ENCODE assay signal across 27 cellular contexts in the genomic region with DNA sequence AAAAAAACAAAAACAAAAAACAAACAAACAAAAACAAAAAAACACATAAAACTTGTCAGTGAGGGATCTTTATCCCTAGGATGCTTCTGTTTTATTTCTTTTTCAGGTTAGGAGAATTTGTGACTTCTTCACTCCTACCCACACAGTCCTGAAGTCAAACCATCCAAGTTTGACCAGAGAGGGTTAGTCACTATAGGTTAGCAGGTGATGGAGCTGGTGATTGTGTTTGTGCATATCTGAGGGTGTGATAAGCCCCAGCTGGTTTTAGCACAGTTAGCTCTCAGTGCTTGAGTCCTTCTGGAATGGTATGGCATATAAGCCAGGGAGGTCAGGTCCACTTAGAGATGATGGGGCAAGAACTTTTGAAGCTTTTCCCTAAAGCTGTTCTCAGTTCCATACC. TPM values are rescaled to one million over a fixed set of nuclear protein-coding genes. Genes with fewer than 3 reads are reported as not detected.
A peak's percentile ranks its signal among the peaks of the same experiment; 100 is the strongest.
DNase-seq lines count a peak whose midpoint lies in the region; ATAC-seq lines count a peak whose summit lies in the region.
"Had no signal": no experiment of that assay in that cellular context is flagged by ENCODE, and none has a peak within 500 bp of the region (broad histone marks: within the 10 kb centered on the region; RNA-seq: fewer than 3 reads in every experiment).

No MANE protein-coding gene starts in this region.

- peaks cover 3% of the 10 kb centered on the region for H3K4me1 ChIP-seq in effector memory CD4-positive, alpha-beta T cell (ENCODE audit: control insufficient read depth, insufficient read depth, low read length, poor library complexity, severe bottlenecking)
- H3K4me1 ChIP-seq: A549, BE2C, right atrium auricular region had no signal

- peak overlapping the region; percentile 84 for H3K27ac Mint-ChIP-seq in activated T-cell treated with anti-CD3 and anti-CD28 coated beads, Interleukin-2, amount 50 U/mL, for 24 hours
- H3K27ac Mint-ChIP-seq in T-helper 17 cell, result peak overlapping the region; percentile 54
- peak overlapping the region; percentile 86 for H3K27ac Mint-ChIP-seq in stimulated activated memory B cell treated with anti-CD40 and anti-IgM and Interleukin-4, amounts not matched to agents 10 μg/mL and 1 μg/mL and 100 μg/mL, for 72 hours
- H3K27ac Mint-ChIP-seq: H9, type B pancreatic cell had no signal

- H3K9me3 Mint-ChIP-seq in activated T-cell treated with anti-CD3 and anti-CD28 coated beads, Interleukin-2, amount 50 U/mL, for 24 hours, result no peaks in the 10 kb centered on the region
- no peaks in the 10 kb centered on the region for H3K9me3 Mint-ChIP-seq in stimulated activated memory B cell treated with anti-CD40 and anti-IgM and Interleukin-4, amounts not matched to agents 10 μg/mL and 1 μg/mL and 100 μg/mL, for 72 hours
- H3K9me3 Mint-ChIP-seq: H9; naive thymus-derived CD8-positive, alpha-beta T cell; type B pancreatic cell had no signal

- H3K4me1 Mint-ChIP-seq in activated T-cell treated with anti-CD3 and anti-CD28 coated beads, Interleukin-2, amount 50 U/mL, for 24 hours (ENCODE audit: low read depth), result peaks cover 46% of the 10 kb centered on the region
- peaks cover 22% of the 10 kb centered on the region for H3K4me1 Mint-ChIP-seq in T-helper 17 cell
- H3K4me1 Mint-ChIP-seq in stimulated activated memory B cell treated with anti-CD40 and anti-IgM and Interleukin-4, amounts not matched to agents 10 μg/mL and 1 μg/mL and 100 μg/mL, for 72 hours, result peaks cover 27% of the 10 kb centered on the region
- H3K4me1 Mint-ChIP-seq: H9 had no signal

- no peak overlapping the region for H3K27ac ChIP-seq in effector memory CD4-positive, alpha-beta T cell (ENCODE audit: insufficient read depth, low read length, poor library complexity, severe bottlenecking)
- H3K27ac ChIP-seq: A549, cardiac muscle cell, ovary, right atrium auricular region, spleen had no signal

- no peaks in the 10 kb centered on the region for H3K36me3 ChIP-seq in effector memory CD4-positive, alpha-beta T cell (ENCODE audit: control insufficient read depth, insufficient read depth, low read length)
- H3K36me3 ChIP-seq: BE2C, cardiac muscle cell, ovary, right atrium auricular region, spleen had no signal

- H3K27me3 ChIP-seq in effector memory CD4-positive, alpha-beta T cell (replicated peaks; ENCODE audit: control insufficient read depth, insufficient read depth, low read length, poor library complexity, severe bottlenecking), result no peaks in the 10 kb centered on the region
- H3K27me3 ChIP-seq: BE2C, cardiac muscle cell, ovary, right atrium auricular region, spleen had no signal

- DNase-seq in activated T-cell treated with anti-CD3 and anti-CD28 coated beads, Interleukin-2, amount 50 U/mL, for 24 hours, result no peak
- no peak for DNase-seq in activated T-cell treated with anti-CD3 and anti-CD28 coated beads, Interleukin-2, amount 50 U/mL, for 1 hour
- DNase-seq in T-helper 17 cell (no peak), NCI-H2029 treated with DMSO at 0.1 percent for 48 hours (lab: John Stamatoyannopoulos, UW) (no peak), mucosa of gallbladder (ENCODE audit: low spot score) (no peak)
- no peak for DNase-seq in effector memory CD4-positive, alpha-beta T cell
- DNase-seq: activated CD4-positive, CD25-positive, alpha-beta regulatory T cell; activated effector memory CD4-positive, alpha-beta T cell treated with anti-CD3 and anti-CD28 coated beads, Interleukin-2, amount 50 U/mL, for 16 hours; anterior cingulate cortex; BE2C; cortex of kidney; H9; mesenchymal stem cell; MV-4-11; naive thymus-derived CD8-positive, alpha-beta T cell; NCI-H187; NCI-H748 treated with DMSO at 0.1 percent for 48 hours; ovary; spleen; stimulated activated CD4-positive, alpha-beta T cell treated with anti-CD3 and anti-CD28 coated beads, Interleukin-4, amount 100 ng/mL, for 24 hours had no signal

- H3K9me3 ChIP-seq in T-helper 17 cell (ENCODE audit: control insufficient read depth, low read length, poor library complexity, severe bottlenecking), result no peaks in the 10 kb centered on the region
- H3K9me3 ChIP-seq in effector memory CD4-positive, alpha-beta T cell (ENCODE audit: control insufficient read depth, low read length), result no peaks in the 10 kb centered on the region
- H3K9me3 ChIP-seq: A549, BE2C, ovary, right atrium auricular region, spleen had no signal

- ATAC-seq in GM19463 (IDR thresholded peaks at IDR 0.05; ENCODE audit: unreplicated experiment) (peak; percentile 29), T-helper 17 cell (no peak)
- ATAC-seq in stimulated activated memory B cell treated with anti-CD40 and anti-IgM and Interleukin-4, amounts not matched to agents 10 μg/mL and 1 μg/mL and 100 μg/mL, for 72 hours, result peak; percentile 62
- ATAC-seq: A549; naive thymus-derived CD8-positive, alpha-beta T cell had no signal

- no peaks in the 10 kb centered on the region for H3K27me3 Mint-ChIP-seq in activated T-cell treated with anti-CD3 and anti-CD28 coated beads, Interleukin-2, amount 50 U/mL, for 24 hours
- no peaks in the 10 kb centered on the region for H3K27me3 Mint-ChIP-seq in T-helper 17 cell
- no peaks in the 10 kb centered on the region for H3K27me3 Mint-ChIP-seq in stimulated activated memory B cell treated with anti-CD40 and anti-IgM and Interleukin-4, amounts not matched to agents 10 μg/mL and 1 μg/mL and 100 μg/mL, for 72 hours
- H3K27me3 Mint-ChIP-seq: naive thymus-derived CD8-positive, alpha-beta T cell had no signal

- no peak overlapping the region for H3K4me3 ChIP-seq in effector memory CD4-positive, alpha-beta T cell (ENCODE audit: insufficient read depth, low read depth, low read length, poor library complexity, severe bottlenecking)
- H3K4me3 ChIP-seq: A549, cardiac muscle cell, ovary, right atrium auricular region, spleen had no signal

- no peak overlapping the region for H3K4me3 Mint-ChIP-seq in activated T-cell treated with anti-CD3 and anti-CD28 coated beads, Interleukin-2, amount 50 U/mL, for 24 hours
- no peak overlapping the region for H3K4me3 Mint-ChIP-seq in T-helper 17 cell
- H3K4me3 Mint-ChIP-seq in stimulated activated memory B cell treated with anti-CD40 and anti-IgM and Interleukin-4, amounts not matched to agents 10 μg/mL and 1 μg/mL and 100 μg/mL, for 72 hours, result peak overlapping the region; percentile 38
- H3K4me3 Mint-ChIP-seq: H9, type B pancreatic cell had no signal

- H3K36me3 Mint-ChIP-seq in activated T-cell treated with anti-CD3 and anti-CD28 coated beads, Interleukin-2, amount 50 U/mL, for 24 hours (ENCODE audit: low read depth), result no peaks in the 10 kb centered on the region
- H3K36me3 Mint-ChIP-seq in T-helper 17 cell (ENCODE audit: low read depth), result no peaks in the 10 kb centered on the region
- no peaks in the 10 kb centered on the region for H3K36me3 Mint-ChIP-seq in stimulated activated memory B cell treated with anti-CD40 and anti-IgM and Interleukin-4, amounts not matched to agents 10 μg/mL and 1 μg/mL and 100 μg/mL, for 72 hours
- H3K36me3 Mint-ChIP-seq: naive thymus-derived CD8-positive, alpha-beta T cell; type B pancreatic cell had no signal

RNA-seq across cellular contexts. Expression of a gene that starts 11.8 kb away (rescaled TPM):
- total RNA-seq in T-helper 17 cell (100 to 1,000 TPM; 301 to 323 TPM), mucosa of gallbladder (17.4 TPM)
- total RNA-seq: glomerular endothelial cell had no signal

Comparison
In these comparisons a context has a peak if more than half of its experiments do, and no peak if none do; other contexts are left out.
1. RNA of a gene that starts 11.8 kb away (total RNA-seq): 301 to 323 TPM in T-helper 17 cell; 17.4 TPM in mucosa of gallbladder (single experiment); every median in the first group is over 10 times any median in the second.
2. Peak in every context shown above with its lines, with median percentiles within 50 percentile points of each other: H3K27ac Mint-ChIP-seq.